ENCODE assay signal across 13 cellular contexts in genomic region chr2:9819551-9819950, GRCh38.
"Had no signal": no experiment of that assay in that cellular context is flagged by ENCODE, and none has a peak within 500 bp of the region (broad histone marks: within the 10 kb centered on the region; RNA-seq: fewer than 3 reads in every experiment).

No MANE protein-coding gene starts in this region.

- H3K9me3 ChIP-seq: gastrocnemius medialis, heart right ventricle had no signal

- ATAC-seq: activated CD8-positive, alpha-beta T cell treated with anti-CD3 and anti-CD28 coated beads for 36 hours; activated T-helper 17 cell treated with anti-CD3 and anti-CD28 coated beads, Interleukin-2, amount 50 U/mL, for 72 hours; gastrocnemius medialis; heart right ventricle; natural killer cell; stimulated activated naive CD8-positive, alpha-beta T cell treated with anti-CD3 and anti-CD28 coated beads, Interleukin-15, Interleukin-2, amounts not matched to agents 100 U/mL and 50 U/mL, for 24 hours had no signal

- FAIRE-seq: colon, endothelial cell of umbilical vein had no signal

- DNase-seq: activated CD4-positive, alpha-beta T cell treated with anti-CD3 and anti-CD28 coated beads for 4 hours; activated CD8-positive, alpha-beta T cell treated with anti-CD3 and anti-CD28 coated beads for 36 hours; activated naive CD4-positive, alpha-beta T cell treated with anti-CD3 and anti-CD28 coated beads for 36 hours; activated T-cell treated with anti-CD3 and anti-CD28 coated beads for 4 hours; gastrocnemius medialis; heart right ventricle; natural killer cell; occipital lobe; stimulated activated CD4-positive, alpha-beta T cell treated with anti-CD3 and anti-CD28 coated beads, Interleukin-4, amount 100 ng/mL, for 1 hour; stimulated activated naive CD8-positive, alpha-beta T cell treated with anti-CD3 and anti-CD28 coated beads, Interleukin-15, Interleukin-2, amounts not matched to agents 100 U/mL and 50 U/mL, for 24 hours had no signal

- H3K9me3 Mint-ChIP-seq: activated CD8-positive, alpha-beta T cell treated with anti-CD3 and anti-CD28 coated beads for 36 hours; activated naive CD4-positive, alpha-beta T cell treated with anti-CD3 and anti-CD28 coated beads for 36 hours; activated T-helper 17 cell treated with anti-CD3 and anti-CD28 coated beads, Interleukin-2, amount 50 U/mL, for 72 hours; natural killer cell had no signal

- H3K4me3 ChIP-seq: gastrocnemius medialis, heart right ventricle had no signal

- H3K36me3 ChIP-seq: gastrocnemius medialis, heart right ventricle had no signal

- H3K4me3 Mint-ChIP-seq: activated CD8-positive, alpha-beta T cell treated with anti-CD3 and anti-CD28 coated beads for 36 hours; activated naive CD4-positive, alpha-beta T cell treated with anti-CD3 and anti-CD28 coated beads for 36 hours; activated T-helper 17 cell treated with anti-CD3 and anti-CD28 coated beads, Interleukin-2, amount 50 U/mL, for 72 hours; natural killer cell had no signal

- H3K27me3 Mint-ChIP-seq: activated CD8-positive, alpha-beta T cell treated with anti-CD3 and anti-CD28 coated beads for 36 hours; activated T-helper 17 cell treated with anti-CD3 and anti-CD28 coated beads, Interleukin-2, amount 50 U/mL, for 72 hours had no signal

- H3K4me1 ChIP-seq: gastrocnemius medialis had no signal

- H3K36me3 Mint-ChIP-seq: natural killer cell had no signal

- H3K27me3 ChIP-seq: gastrocnemius medialis had no signal

- H3K27ac Mint-ChIP-seq: activated CD8-positive, alpha-beta T cell treated with anti-CD3 and anti-CD28 coated beads for 36 hours; activated naive CD4-positive, alpha-beta T cell treated with anti-CD3 and anti-CD28 coated beads for 36 hours; activated T-helper 17 cell treated with anti-CD3 and anti-CD28 coated beads, Interleukin-2, amount 50 U/mL, for 72 hours; natural killer cell had no signal

- H3K27ac ChIP-seq: gastrocnemius medialis, heart right ventricle had no signal
